Comparison of ENCODE assay signal across 1 cellular context in genomic region chr2:219289195-219289536, GRCh38.
TF ChIP-seq lines count a peak whose summit lies in the region.

No MANE protein-coding gene starts in this region.

TF ChIP-seq in IMR-90, 13 proteins besides CTCF, POLR2A, EP300 and RAD21:
- TF ChIP-seq RFX5 (IDR thresholded peaks at IDR 0.05; ENCODE audit: low read depth, low read length) (no peak), USF2 (IDR thresholded peaks at IDR 0.05; ENCODE audit: low read depth, low read length) (no peak), RCOR1 (IDR thresholded peaks at IDR 0.05; ENCODE audit: insufficient replicate concordance, low read length) (peak; percentile 42), SMC3 (IDR thresholded peaks at IDR 0.05; ENCODE audit: low read depth, low read length) (no peak), MXI1 (IDR thresholded peaks at IDR 0.05; ENCODE audit: borderline replicate concordance, low read depth, low read length) (no peak), BHLHE40 (IDR thresholded peaks at IDR 0.05; ENCODE audit: low read depth, low read length) (no peak)
